ENCODE assay signal across 1 cellular context in genomic region chr14:50231475-50232275, GRCh38.
TF ChIP-seq lines count a peak whose summit lies in the region.

SOS2 (minus strand) TSS chr14:50231578; CDS start chr14:50231283, 295 bp downstream.

TF ChIP-seq in HEK293, 187 proteins besides CTCF, POLR2A, EP300 and RAD21 (continued from another document):
- TF ChIP-seq, protein P1, sequence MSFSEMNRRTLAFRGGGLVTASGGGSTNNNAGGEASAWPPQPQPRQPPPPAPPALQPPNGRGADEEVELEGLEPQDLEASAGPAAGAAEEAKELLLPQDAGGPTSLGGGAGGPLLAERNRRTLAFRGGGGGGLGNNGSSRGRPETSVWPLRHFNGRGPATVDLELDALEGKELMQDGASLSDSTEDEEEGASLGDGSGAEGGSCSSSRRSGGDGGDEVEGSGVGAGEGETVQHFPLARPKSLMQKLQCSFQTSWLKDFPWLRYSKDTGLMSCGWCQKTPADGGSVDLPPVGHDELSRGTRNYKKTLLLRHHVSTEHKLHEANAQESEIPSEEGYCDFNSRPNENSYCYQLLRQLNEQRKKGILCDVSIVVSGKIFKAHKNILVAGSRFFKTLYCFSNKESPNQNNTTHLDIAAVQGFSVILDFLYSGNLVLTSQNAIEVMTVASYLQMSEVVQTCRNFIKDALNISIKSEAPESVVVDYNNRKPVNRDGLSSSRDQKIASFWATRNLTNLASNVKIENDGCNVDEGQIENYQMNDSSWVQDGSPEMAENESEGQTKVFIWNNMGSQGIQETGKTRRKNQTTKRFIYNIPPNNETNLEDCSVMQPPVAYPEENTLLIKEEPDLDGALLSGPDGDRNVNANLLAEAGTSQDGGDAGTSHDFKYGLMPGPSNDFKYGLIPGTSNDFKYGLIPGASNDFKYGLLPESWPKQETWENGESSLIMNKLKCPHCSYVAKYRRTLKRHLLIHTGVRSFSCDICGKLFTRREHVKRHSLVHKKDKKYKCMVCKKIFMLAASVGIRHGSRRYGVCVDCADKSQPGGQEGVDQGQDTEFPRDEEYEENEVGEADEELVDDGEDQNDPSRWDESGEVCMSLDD (tag by site-specific recombination; IDR thresholded peaks at IDR 0.05): 0 out of 2 replicates have a peak, but pooled peaks have one; percentile 31
- peak; percentile 81 for TF ChIP-seq GLIS2 (tag by site-specific recombination; IDR thresholded peaks at IDR 0.05)
- peak; percentile 32; the same call in 1 of the 2 replicates for TF ChIP-seq SP7 (tag by site-specific recombination; IDR thresholded peaks at IDR 0.05)
- peak; percentile 36; the same call in 1 of the 2 replicates for TF ChIP-seq SP3 (tag by site-specific recombination; IDR thresholded peaks at IDR 0.05)
- peak; percentile 74; the same call in 1 of the 2 replicates for TF ChIP-seq ZNF785 (tag by site-specific recombination; IDR thresholded peaks at IDR 0.05)
- peak; percentile 79 for TF ChIP-seq ZBTB26 (tag by site-specific recombination; optimal IDR thresholded peaks at IDR 0.05)
- TF ChIP-seq ZNF335 (tag by site-specific recombination; conservative IDR thresholded peaks at IDR 0.05): peak; percentile 69
- TF ChIP-seq ZNF274 (IDR thresholded peaks at IDR 0.05; ENCODE audit: low read length): no peak
- no peak for TF ChIP-seq ZNF274 (tag by site-specific recombination; IDR thresholded peaks at IDR 0.05; ENCODE audit: borderline replicate concordance)
- 0 out of 2 replicates have a peak, but pooled peaks have one; percentile 33 for TF ChIP-seq ZFHX2 (tag by site-specific recombination; conservative IDR thresholded peaks at IDR 0.05)
- no peak for TF ChIP-seq HOXA7 (CRISPR knock-in tag; IDR thresholded peaks at IDR 0.05; ENCODE audit: borderline replicate concordance)
- no peak for TF ChIP-seq ZNF133 (tag by site-specific recombination; IDR thresholded peaks at IDR 0.05)
- peak; percentile 60; the same call in 1 of the 2 replicates for TF ChIP-seq ZNF561 (tag by site-specific recombination; IDR thresholded peaks at IDR 0.05; ENCODE audit: borderline replicate concordance)
- TF ChIP-seq KLF9 (tag by site-specific recombination; IDR thresholded peaks at IDR 0.05; ENCODE audit: low read depth): peak; percentile 94
- TF ChIP-seq ZBTB44 (tag by site-specific recombination; IDR thresholded peaks at IDR 0.05): 0 out of 2 replicates have a peak, but pooled peaks have one; percentile 22
- 0 out of 2 replicates have a peak, but pooled peaks have one; percentile 7 for TF ChIP-seq IKZF3 (tag by site-specific recombination; IDR thresholded peaks at IDR 0.05)
- peak; percentile 35 for TF ChIP-seq ZXDB (tag by site-specific recombination; IDR thresholded peaks at IDR 0.05)
- TF ChIP-seq, protein P2, sequence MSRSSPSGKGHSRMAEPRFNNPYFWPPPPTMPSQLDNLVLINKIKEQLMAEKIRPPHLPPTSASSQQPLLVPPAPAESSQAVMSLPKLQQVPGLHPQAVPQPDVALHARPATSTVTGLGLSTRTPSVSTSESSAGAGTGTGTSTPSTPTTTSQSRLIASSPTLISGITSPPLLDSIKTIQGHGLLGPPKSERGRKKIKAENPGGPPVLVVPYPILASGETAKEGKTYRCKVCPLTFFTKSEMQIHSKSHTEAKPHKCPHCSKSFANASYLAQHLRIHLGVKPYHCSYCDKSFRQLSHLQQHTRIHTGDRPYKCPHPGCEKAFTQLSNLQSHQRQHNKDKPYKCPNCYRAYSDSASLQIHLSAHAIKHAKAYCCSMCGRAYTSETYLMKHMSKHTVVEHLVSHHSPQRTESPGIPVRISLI (tag by site-specific recombination; IDR thresholded peaks at IDR 0.05): no peak
- peak; percentile 64 for TF ChIP-seq SP2 (tag by site-specific recombination; IDR thresholded peaks at IDR 0.05)
- peak; percentile 49; the same call in 1 of the 2 replicates for TF ChIP-seq KLF8 (tag by site-specific recombination; IDR thresholded peaks at IDR 0.05)
- no peak for TF ChIP-seq ZNF394 (tag by site-specific recombination; IDR thresholded peaks at IDR 0.05; ENCODE audit: borderline replicate concordance)
- 0 out of 2 replicates have a peak, but pooled peaks have one; percentile 28 for TF ChIP-seq EGR2 (tag by site-specific recombination; IDR thresholded peaks at IDR 0.05; ENCODE audit: low read depth)
- TF ChIP-seq PRDM1 (tag by site-specific recombination; IDR thresholded peaks at IDR 0.05): no peak
- TF ChIP-seq ZNF692 (tag by site-specific recombination; IDR thresholded peaks at IDR 0.05): peak; percentile 56
- peak; percentile 45; the same call in 1 of the 2 replicates for TF ChIP-seq ZNF660 (tag by site-specific recombination; IDR thresholded peaks at IDR 0.05)
- 0 out of 2 replicates have a peak, but pooled peaks have one; percentile 46 for TF ChIP-seq KLF10 (tag by site-specific recombination; IDR thresholded peaks at IDR 0.05)
- TF ChIP-seq GLIS1 (tag by site-specific recombination; IDR thresholded peaks at IDR 0.05): peak; percentile 49; the same call in 1 of the 2 replicates
